In the genomic region with DNA sequence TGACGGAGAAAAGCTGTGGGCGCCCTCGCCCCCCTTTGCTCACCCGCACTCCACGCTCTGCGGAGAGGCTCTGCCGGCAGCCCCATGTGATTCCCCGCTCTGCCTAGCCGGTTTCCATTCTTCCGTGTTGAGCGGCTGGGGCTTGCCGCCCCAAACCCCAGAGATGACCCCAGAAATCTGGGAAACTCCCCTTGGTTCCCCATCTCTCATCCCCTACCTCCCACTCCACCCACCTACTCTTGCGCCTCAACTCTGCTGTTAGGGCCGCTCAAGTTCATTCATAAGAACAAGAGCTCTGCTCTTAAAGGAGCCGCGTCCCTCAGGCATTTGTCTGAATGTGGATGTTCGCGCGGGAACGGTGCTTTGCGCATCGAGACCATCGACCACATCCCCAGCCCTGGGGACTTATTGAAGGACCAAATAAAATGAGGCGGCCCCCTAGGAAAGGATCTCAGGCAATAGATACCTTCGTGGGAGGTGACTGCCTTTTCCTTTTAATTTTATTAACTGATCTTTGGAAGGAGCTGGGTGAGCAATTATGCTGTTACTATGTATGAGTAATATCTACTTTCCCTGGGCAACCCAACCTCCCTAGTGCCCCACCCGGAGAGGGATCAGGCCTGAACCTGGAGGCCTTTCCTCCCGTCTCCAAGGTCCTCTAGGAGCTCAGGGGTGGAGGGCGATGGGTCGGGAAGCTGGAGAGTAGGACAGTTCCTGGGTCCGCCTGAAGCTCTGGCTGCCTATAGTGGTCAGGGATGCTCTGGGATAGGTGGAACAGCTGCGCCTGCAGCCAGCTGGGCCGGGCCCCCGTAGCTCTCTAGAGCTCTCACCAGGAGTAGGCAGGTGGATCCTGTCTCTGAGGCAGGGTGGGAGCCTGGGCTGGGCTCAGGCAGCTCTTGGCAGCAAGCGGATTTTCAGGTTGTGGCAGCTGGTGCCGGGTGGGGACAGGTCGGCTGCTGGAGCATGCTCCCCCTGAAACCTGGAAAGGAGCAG, we compare ENCODE assay signal across 8 cellular contexts. TPM values are rescaled to one million over a fixed set of nuclear protein-coding genes. Genes with fewer than 3 reads are reported as not detected.
DNase-seq lines count a peak whose midpoint lies in the region; ATAC-seq and TF ChIP-seq lines count a peak whose summit lies in the region.

No MANE protein-coding gene starts in this region.

- no peak overlapping the region for H3K27ac ChIP-seq in effector memory CD4-positive, alpha-beta T cell (ENCODE audit: insufficient read depth, low read length, poor library complexity, severe bottlenecking)
- H3K27ac ChIP-seq in muscle layer of duodenum (ENCODE audit: low read length) = peak overlapping the region; percentile 56
- peak overlapping the region; percentile 6 to 78 (median 65) for H3K27ac ChIP-seq in stomach

- ATAC-seq in GM18498 (IDR thresholded peaks at IDR 0.05; ENCODE audit: unreplicated experiment) (peak; percentile 31), HG03095 (IDR thresholded peaks at IDR 0.05; ENCODE audit: unreplicated experiment) (peak; percentile 38)

- peak overlapping the region; percentile 82 for H3K4me3 ChIP-seq in effector memory CD4-positive, alpha-beta T cell (ENCODE audit: insufficient read depth, low read depth, low read length, poor library complexity, severe bottlenecking)
- H3K4me3 ChIP-seq in muscle layer of duodenum (ENCODE audit: low read depth in 1 of 2, low read length in 2 of 2) = peak overlapping the region; percentile 75 to 78
- H3K4me3 ChIP-seq in stomach = peak overlapping the region; percentile 55 to 68 (median 60)

- intact Hi-C loops in stomach (cut with DNase I; ENCODE audit: low total_unique reads) = no loop called here

- no peaks in the 10 kb centered on the region for H3K36me3 ChIP-seq in effector memory CD4-positive, alpha-beta T cell (ENCODE audit: control insufficient read depth, insufficient read depth, low read length)
- H3K36me3 ChIP-seq in muscle layer of duodenum (ENCODE audit: control insufficient read depth in 1 of 2, insufficient read depth in 2 of 2, low read length in 2 of 2) = no peaks in the 10 kb centered on the region
- no peaks in the 10 kb centered on the region for H3K36me3 ChIP-seq in stomach

- 5 to 8% (median 6%) methylated on average over 30 to 36 of the region's 36 CpGs for WGBS in stomach, 5 donors

- no peaks in the 10 kb centered on the region for H3K27me3 ChIP-seq in effector memory CD4-positive, alpha-beta T cell (replicated peaks; ENCODE audit: control insufficient read depth, insufficient read depth, low read length, poor library complexity, severe bottlenecking)
- H3K27me3 ChIP-seq in muscle layer of duodenum (ENCODE audit: low read depth, low read length) (no peaks in the 10 kb centered on the region), stomach (peaks cover 0 to 9% (median 0%) of the 10 kb centered on the region in 3 donors)

- peaks cover 16% of the 10 kb centered on the region for H3K4me1 ChIP-seq in effector memory CD4-positive, alpha-beta T cell (ENCODE audit: control insufficient read depth, insufficient read depth, low read length, poor library complexity, severe bottlenecking)
- H3K4me1 ChIP-seq in muscle layer of duodenum (ENCODE audit: control insufficient read depth in 1 of 2, insufficient read depth in 2 of 2, low read length in 2 of 2) = peaks cover 9 to 45% of the 10 kb centered on the region in 2 donors
- peaks cover 15 to 77% (median 45%) of the 10 kb centered on the region in 4 donors for H3K4me1 ChIP-seq in stomach

- DNase-seq in A172 (ENCODE audit: low spot score) (peak; percentile 27), NCI-H2227 treated with DMSO at 0.1 percent for 48 hours (lab: John Stamatoyannopoulos, UW) (peak; percentile 26), stomach (peak; percentile 38)
- peak; percentile 70 to 74 for DNase-seq in activated CD4-positive, alpha-beta T cell treated with anti-CD3 and anti-CD28 coated beads, Interleukin-2, amount 50 U/mL, for 48 hours
- peak; percentile 11 to 21 (median 19) for DNase-seq in effector memory CD4-positive, alpha-beta T cell

- no peaks in the 10 kb centered on the region for H3K9me3 ChIP-seq in effector memory CD4-positive, alpha-beta T cell (ENCODE audit: control insufficient read depth, low read length)
- H3K9me3 ChIP-seq in muscle layer of duodenum (ENCODE audit: control insufficient read depth in 1 of 2, low read length in 2 of 2) (no peaks in the 10 kb centered on the region), stomach (no peaks in the 10 kb centered on the region)

- TF ChIP-seq CTCF in stomach (IDR thresholded peaks at IDR 0.05) = no peak

- TF ChIP-seq POLR2A in stomach (IDR thresholded peaks at IDR 0.05) = no peak

- no peak for TF ChIP-seq EP300 in stomach (IDR thresholded peaks at IDR 0.05)

RNA-seq across cellular contexts. Expression of a gene that starts 0.9 kb away (rescaled TPM):
- 1.8 and 3.0 TPM in 2 replicates for total RNA-seq in A172 (2014; rRNA removed; shearing (Covaris generic))
- 10 to 100 TPM in 1 of 5 donors, 1 to 10 TPM in 3, not detected in 1; 2.0 to 16.1 (median 7.0) TPM for total RNA-seq in stomach
- 1 to 10 TPM in 1 of 3 donors, under 1 TPM in 2; 0.75 to 9.1 (median 0.76) TPM for polyA plus RNA-seq in stomach

RNA-seq across cellular contexts. Expression of a gene that starts 54.1 kb away (rescaled TPM):
- 0.43 and 1.5 TPM in 2 replicates for total RNA-seq in A172 (2014; rRNA removed; shearing (Covaris generic))
- total RNA-seq in stomach = 10 to 100 TPM in 1 of 5 donors, 1 to 10 TPM in 3, not detected in 1; 4.5 to 39.4 (median 5.8) TPM
- 1 to 10 TPM in 2 of 3 donors, under 1 TPM in 1; 0.61 to 4.4 (median 1.7) TPM for polyA plus RNA-seq in stomach

Comparison
In these comparisons a context has a peak if more than half of its experiments do, and no peak if none do; other contexts are left out.
1. DNase-seq: peak in every context shown above with its lines; median percentile 72 in activated CD4-positive, alpha-beta T cell treated with anti-CD3 and anti-CD28 coated beads, Interleukin-2, amount 50 U/mL, for 48 hours; 38 in stomach; 27 in A172; 26 in NCI-H2227 treated with DMSO at 0.1 percent for 48 hours; 19 in effector memory CD4-positive, alpha-beta T cell.